In the genomic region with DNA sequence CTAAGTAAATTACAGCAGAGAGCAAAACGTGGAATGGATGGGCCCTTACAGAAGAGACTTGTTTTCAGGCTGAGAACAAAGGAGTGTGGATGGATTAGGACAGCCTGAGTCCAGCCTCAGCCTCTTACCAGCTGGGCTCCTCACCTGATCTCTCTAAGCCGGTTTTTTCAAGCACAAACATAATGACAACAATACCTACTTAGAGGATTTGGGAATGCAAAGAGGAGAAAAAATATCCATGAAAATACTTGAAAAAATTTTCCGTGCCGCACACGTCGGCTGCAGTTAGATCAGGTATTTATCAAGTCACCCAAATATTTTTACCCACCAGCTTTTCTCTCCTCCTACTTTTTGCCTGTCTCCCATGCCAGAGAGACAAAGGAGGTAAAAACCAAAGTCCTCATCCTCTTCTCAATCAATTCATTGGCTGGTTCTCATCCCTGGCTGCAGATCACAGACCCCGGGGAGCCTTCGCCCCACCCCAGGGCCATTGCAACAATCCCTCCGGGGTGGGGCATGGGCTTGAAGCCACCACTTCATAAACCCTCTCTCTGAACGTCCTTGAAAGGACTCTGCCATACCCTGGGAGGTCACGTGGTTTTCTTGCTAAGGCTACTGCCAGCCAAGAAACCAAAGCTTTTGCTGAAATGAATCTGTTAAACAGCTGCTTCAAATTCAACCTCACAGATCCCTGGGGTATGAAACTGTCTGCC, we compare ENCODE assay signal across 8 cellular contexts. TPM values are rescaled to one million over a fixed set of nuclear protein-coding genes. Genes with fewer than 3 reads are reported as not detected.
DNase-seq lines count a peak whose midpoint lies in the region; ATAC-seq and TF ChIP-seq lines count a peak whose summit lies in the region.

No MANE protein-coding gene starts in this region.

- TF ChIP-seq CTCF in testis (IDR thresholded peaks at IDR 0.05): no peak

- WGBS in testis, 2 donors: 28 to 34% methylated on average over 11 of the region's 11 CpGs

- peak overlapping the region; percentile 72; the same call in 1 of the 2 replicates for H3K9ac ChIP-seq in iPS-20b (ENCODE audit: low read depth, low read length)

- ATAC-seq in HG03175 (IDR thresholded peaks at IDR 0.05; ENCODE audit: unreplicated experiment): no peak

- no peak for TF ChIP-seq POLR2A in testis (IDR thresholded peaks at IDR 0.05)

- no peaks in the 10 kb centered on the region for H3K36me3 ChIP-seq in SJCRH30
- no peaks in the 10 kb centered on the region for H3K36me3 ChIP-seq in iPS-20b (ENCODE audit: insufficient read depth, low read depth, low read length)
- H3K36me3 ChIP-seq in testis (ENCODE audit: low read depth, missing control alignments): no peaks in the 10 kb centered on the region

- no peaks in the 10 kb centered on the region for H3K27me3 ChIP-seq in SJCRH30
- no peaks in the 10 kb centered on the region for H3K27me3 ChIP-seq in iPS-20b (ENCODE audit: insufficient read depth, low read length)
- no peaks in the 10 kb centered on the region for H3K27me3 ChIP-seq in testis

- H3K27ac ChIP-seq in SJCRH30: peak overlapping the region; percentile 12; the same call in 1 of the 2 replicates
- H3K27ac ChIP-seq in iPS-20b (ENCODE audit: low read length): peak overlapping the region; percentile 31
- H3K27ac ChIP-seq in testis: peak overlapping the region; percentile 0 to 74

- H3K9me3 ChIP-seq in SJCRH30 (replicated peaks): no peaks in the 10 kb centered on the region
- H3K9me3 ChIP-seq in iPS-20b (ENCODE audit: insufficient read depth, low read depth, low read length): no peaks in the 10 kb centered on the region
- H3K9me3 ChIP-seq in testis: no peaks in the 10 kb centered on the region

- H3K4me1 ChIP-seq in SJCRH30 (peaks cover 4% of the 10 kb centered on the region; the same call in 1 of the 2 replicates), iPS-20b (ENCODE audit: insufficient read depth, low read length) (peaks cover 15% of the 10 kb centered on the region; the same call in 1 of the 2 replicates), testis (peaks cover 11% of the 10 kb centered on the region)

- DNase-seq in LoVo (ENCODE audit: low spot score): peak; percentile 32
- DNase-seq in SJCRH30: peak; percentile 86 to 92
- peak; percentile 82 for DNase-seq in testis
- DNase-seq in dermis blood vessel endothelial cell: no peak
- DNase-seq in SHP77 (lab: John Stamatoyannopoulos, UW): no peak
- DNase-seq in activated CD4-positive, alpha-beta T cell treated with anti-CD3 and anti-CD28 coated beads, Interleukin-2, amount 50 U/mL, for 1 hour: no peak

- intact Hi-C loops in testis (cut with DNase I; ENCODE audit: low total_unique reads): no loop called here

- H3K4me3 ChIP-seq in SJCRH30 (peak overlapping the region; percentile 34), iPS-20b (ENCODE audit: low read length) (peak overlapping the region; percentile 14; the same call in 1 of the 2 replicates), testis (no peak overlapping the region)

RNA-seq across cellular contexts. Expression of a gene that starts 29.7 kb away (rescaled TPM):
- 161 and 181 TPM in 2 replicates for total RNA-seq in SJCRH30 (2014; rRNA removed; shearing (Covaris generic))
- 100 to 1,000 TPM; 208 to 210 TPM for total RNA-seq in testis
- 83.4 TPM for polyA plus RNA-seq in testis (ENCODE audit: insufficient read depth, low read depth, low replicate concordance)
- total RNA-seq in dermis blood vessel endothelial cell: 142 and 195 TPM in 2 replicates

Comparison
In these comparisons a context has a peak if more than half of its experiments do, and no peak if none do; other contexts are left out.
1. DNase-seq: peak in LoVo (single experiment), SJCRH30 (2 of 2) and testis (single experiment); none in dermis blood vessel endothelial cell (single experiment), SHP77 (0 of 2) and activated CD4-positive, alpha-beta T cell treated with anti-CD3 and anti-CD28 coated beads, Interleukin-2, amount 50 U/mL, for 1 hour (single experiment).
2. H3K4me3 ChIP-seq: peak in SJCRH30 (single experiment) and iPS-20b (single experiment); none in testis (0 of 2).
3. Peak in every context shown above with its lines, with median percentiles within 50 percentile points of each other: H3K27ac ChIP-seq.